In genomic region chr5:180116441-180117377, GRCh38 we compare ENCODE assay signal across 9 cellular contexts. TPM values are rescaled to one million over a fixed set of nuclear protein-coding genes. Genes with fewer than 3 reads are reported as not detected.
A peak's percentile ranks its signal among the peaks of the same experiment; 100 is the strongest.
DNase-seq lines count a peak whose midpoint lies in the region; ATAC-seq and TF ChIP-seq lines count a peak whose summit lies in the region.
"Had no signal": no experiment of that assay in that cellular context is flagged by ENCODE, and none has a peak within 500 bp of the region (broad histone marks: within the 10 kb centered on the region; RNA-seq: fewer than 3 reads in every experiment).

No MANE protein-coding gene starts in this region.

- H3F3A ChIP-seq in neural progenitor cell (ENCODE audit: low read depth): no peaks in the 10 kb centered on the region

- no peaks in the 10 kb centered on the region for H3K9me3 Mint-ChIP-seq in neural progenitor cell

- no peak for ATAC-seq in GM18520 (IDR thresholded peaks at IDR 0.05; ENCODE audit: unreplicated experiment)

- no peak overlapping the region for H3K4me3 Mint-ChIP-seq in neural progenitor cell

- peaks cover 19% of the 10 kb centered on the region for H3K4me1 Mint-ChIP-seq in neural progenitor cell

- H3K36me3 ChIP-seq in neural progenitor cell: no peaks in the 10 kb centered on the region

- H3K4me1 ChIP-seq in neural progenitor cell: peaks cover 17% of the 10 kb centered on the region

- H3K9me3 ChIP-seq in neural progenitor cell (ENCODE audit: low read depth): no peaks in the 10 kb centered on the region

- no peaks in the 10 kb centered on the region for H3K36me3 Mint-ChIP-seq in neural progenitor cell

- H3K79me2 ChIP-seq in neural progenitor cell (ENCODE audit: low read depth): no peaks in the 10 kb centered on the region

- DNase-seq in ELF-1 (ENCODE audit: low read depth, low spot score) (peak; percentile 58), coronary artery (ENCODE audit: low spot score) (peak; percentile 50), neural progenitor cell (ENCODE audit: low spot score) (peak; percentile 37), cortex of kidney (lab: John Stamatoyannopoulos, UW) (no peak), GM03348 (ENCODE audit: low spot score) (no peak), SKM-1 treated with dmso at 0.1 percent for 144 hours (lab: John Stamatoyannopoulos, UW; ENCODE audit: unreplicated experiment) (no peak)

- H3K9ac ChIP-seq in neural progenitor cell: no peak overlapping the region

- H3K27me3 ChIP-seq in neural progenitor cell: no peaks in the 10 kb centered on the region

- peak overlapping the region; percentile 18 for H3K4me2 ChIP-seq in neural progenitor cell

- peak overlapping the region; percentile 69 for H3K27ac Mint-ChIP-seq in neural progenitor cell

- peak overlapping the region; percentile 44 for H2AFZ ChIP-seq in neural progenitor cell (replicated peaks)

- no peaks in the 10 kb centered on the region for H4K20me1 ChIP-seq in neural progenitor cell (ENCODE audit: low read depth)

- TF ChIP-seq CTCF in LNCAP (IDR thresholded peaks at IDR 0.05) (peak; percentile 62), coronary artery (IDR thresholded peaks at IDR 0.05) (no peak), neural progenitor cell (IDR thresholded peaks at IDR 0.05) (peak; percentile 27)

- peaks cover 4% of the 10 kb centered on the region for H3K27me3 Mint-ChIP-seq in neural progenitor cell (ENCODE audit: insufficient read depth, low read depth)

- H3K27ac ChIP-seq in coronary artery (no peak overlapping the region), neural progenitor cell (no peak overlapping the region)

- H3K4me3 ChIP-seq in coronary artery (no peak overlapping the region), neural progenitor cell (no peak overlapping the region)
- H3K4me3 ChIP-seq: lung had no signal

RNA-seq across cellular contexts. Expression of gene RNF130, which starts 45.1 kb away (rescaled TPM):
- total RNA-seq in neural progenitor cell (ENCODE audit: low replicate concordance): 183 and 185 TPM in 2 replicates

Comparison
In these comparisons a context has a peak if more than half of its experiments do, and no peak if none do; other contexts are left out.
1. DNase-seq: peak in ELF-1 (single experiment), coronary artery (single experiment) and neural progenitor cell (single experiment); none in cortex of kidney (single experiment), GM03348 (single experiment) and SKM-1 treated with dmso at 0.1 percent for 144 hours (single experiment).